Comparison of ENCODE assay signal across 17 cellular contexts in genomic region chr11:117851091-117851490, GRCh38. TPM values are rescaled to one million over a fixed set of nuclear protein-coding genes. Genes with fewer than 3 reads are reported as not detected.
DNase-seq lines count a peak whose midpoint lies in the region; ATAC-seq, FAIRE-seq and TF ChIP-seq lines count a peak whose summit lies in the region.
"Had no signal": no experiment of that assay in that cellular context is flagged by ENCODE, and none has a peak within 500 bp of the region (broad histone marks: within the 10 kb centered on the region; RNA-seq: fewer than 3 reads in every experiment).

No MANE protein-coding gene starts in this region.

- H3K9me3 ChIP-seq in GM12878 (replicated peaks; ENCODE audit: control insufficient read depth, insufficient read depth, low read length) (peaks cover 2% of the 10 kb centered on the region; the same call in 2 of the 3 replicates), smooth muscle cell (replicated peaks; ENCODE audit: low read depth) (no peaks in the 10 kb centered on the region)

- H3K9ac ChIP-seq in GM12878 (ENCODE audit: control insufficient read depth, insufficient read depth, low read length) (no peak overlapping the region), smooth muscle cell (ENCODE audit: low read depth) (no peak overlapping the region)

- ATAC-seq in GM12878 (peak; percentile 14; the same call in 2 of the 3 replicates), left cardiac atrium (peak; percentile 41 to 53), GM18519 (IDR thresholded peaks at IDR 0.05; ENCODE audit: low FRiP score, unreplicated experiment) (no peak)
- no peak for ATAC-seq in stimulated activated naive B cell treated with anti-CD40 and anti-IgM and Interleukin-4, amounts not matched to agents 10 μg/mL and 1 μg/mL and 100 μg/mL, for 72 hours (replicated peaks)
- ATAC-seq: esophagus mucosa had no signal

- H3K9me3 Mint-ChIP-seq in stimulated activated naive B cell treated with anti-CD40 and anti-IgM and Interleukin-4, amounts not matched to agents 10 μg/mL and 1 μg/mL and 100 μg/mL, for 72 hours, result peaks cover 2 to 8% of the 10 kb centered on the region in 2 donors
- H3K9me3 Mint-ChIP-seq: central memory CD8-positive, alpha-beta T cell had no signal

- H3K27ac Mint-ChIP-seq in stimulated activated naive B cell treated with anti-CD40 and anti-IgM and Interleukin-4, amounts not matched to agents 10 μg/mL and 1 μg/mL and 100 μg/mL, for 72 hours, result no peak overlapping the region
- H3K27ac Mint-ChIP-seq: CD4-positive, alpha-beta memory T cell had no signal

- TF ChIP-seq EP300 in GM12878 (IDR thresholded peaks at IDR 0.05; ENCODE audit: borderline replicate concordance in 1 of 2, control insufficient read depth in 1 of 2, low read depth in 2 of 2, low read length in 2 of 2), result no peak

- no TSS peak for BruUV-seq in GM12878 (replicated peaks; lab: Mats Ljungman, UMichigan)

- no peak for FAIRE-seq in GM12878 (lab: Jason Lieb, UNC)
- FAIRE-seq: HTR-8/SVneo had no signal

- DNase-seq in NCI-H2227 (lab: John Stamatoyannopoulos, UW; ENCODE audit: unreplicated experiment) (peak; percentile 44), GM12878 (ENCODE audit: low read depth, low spot score) (no peak), left cardiac atrium (no peak), smooth muscle cell (lab: John Stamatoyannopoulos, UW; ENCODE audit: unreplicated experiment) (no peak), COLO668 (lab: John Stamatoyannopoulos, UW; ENCODE audit: unreplicated experiment) (no peak), NCI-H774 (lab: John Stamatoyannopoulos, UW) (no peak)
- DNase-seq in stimulated activated naive B cell treated with anti-CD40 and anti-IgM and Interleukin-4, amounts not matched to agents 10 μg/mL and 1 μg/mL and 100 μg/mL, for 72 hours, result no peak
- DNase-seq: CD4-positive, alpha-beta memory T cell; GF-D8; NCI-H1092; NCI-H510A; right cardiac atrium; T-helper 9 cell had no signal

- SMC1A ChIA-PET in GM12878 (lab: Charles Lee; ENCODE audit: uncharacterized antibody, unreplicated experiment), result interaction anchor here (0.7 to 1.7 kb wide), 6 partner anchors 17 to 202 kb away, joined by 3 to 4 read pairs (median 3); no protein-coding TSS in a partner anchor

- H3K36me3 ChIP-seq in GM12878 (ENCODE audit: control insufficient read depth in 2 of 2, insufficient read depth in 2 of 2, low read length in 1 of 2) (no peaks in the 10 kb centered on the region), smooth muscle cell (ENCODE audit: low read depth) (peaks cover 5% of the 10 kb centered on the region)

- H3K27ac ChIP-seq in GM12878 (ENCODE audit: control insufficient read depth, insufficient read depth) (no peak overlapping the region), smooth muscle cell (ENCODE audit: low read depth) (peak overlapping the region; percentile 44)

- TF ChIP-seq RAD21 in GM12878 (IDR thresholded peaks at IDR 0.05; ENCODE audit: insufficient read depth, low read depth, low read length), result no peak

- H3K4me3 ChIP-seq in GM12878 (no peak overlapping the region), smooth muscle cell (peak overlapping the region; percentile 1)

- no peaks in the 10 kb centered on the region for H4K20me1 ChIP-seq in GM12878 (ENCODE audit: control insufficient read depth, insufficient read depth)
- H4K20me1 ChIP-seq in smooth muscle cell (ENCODE audit: low read depth), result no peaks in the 10 kb centered on the region

- RAD21 ChIA-PET in GM12878 (lab: Charles Lee; ENCODE audit: unreplicated experiment), result interaction anchor here (1.0 to 1.9 kb wide), 3 partner anchors 94 to 100 kb away, joined by 3 to 6 read pairs (median 3); no protein-coding TSS in a partner anchor

- in situ Hi-C loops in GM12878 (cut with MboI), result no loop called here

- TF ChIP-seq POLR2A in GM12878 (IDR thresholded peaks at IDR 0.05; ENCODE audit: low read depth, low read length), result no peak

- H3K4me1 Mint-ChIP-seq in stimulated activated naive B cell treated with anti-CD40 and anti-IgM and Interleukin-4, amounts not matched to agents 10 μg/mL and 1 μg/mL and 100 μg/mL, for 72 hours, result no peaks in the 10 kb centered on the region

- H3K4me3 Mint-ChIP-seq in stimulated activated naive B cell treated with anti-CD40 and anti-IgM and Interleukin-4, amounts not matched to agents 10 μg/mL and 1 μg/mL and 100 μg/mL, for 72 hours, result no peak overlapping the region
- H3K4me3 Mint-ChIP-seq: CD4-positive, alpha-beta memory T cell; central memory CD8-positive, alpha-beta T cell had no signal

- no peak overlapping the region for H3K4me2 ChIP-seq in GM12878 (ENCODE audit: control insufficient read depth, insufficient read depth)
- H3K4me2 ChIP-seq in smooth muscle cell, result peak overlapping the region; percentile 26

- intact Hi-C loops in GM12878 (cut with micrococcal nuclease; ENCODE audit: unreplicated experiment) (no loop called here), left cardiac atrium (cut with DNase I) (no loop called here)

- no peaks in the 10 kb centered on the region for H3K79me2 ChIP-seq in GM12878 (ENCODE audit: control insufficient read depth, insufficient read depth, low read length)
- no peaks in the 10 kb centered on the region for H3K79me2 ChIP-seq in smooth muscle cell (ENCODE audit: low read depth)

- H3K4me1 ChIP-seq in GM12878 (ENCODE audit: control insufficient read depth, insufficient read depth, low read length) (no peaks in the 10 kb centered on the region), smooth muscle cell (ENCODE audit: low read depth) (peaks cover 13% of the 10 kb centered on the region)

- peaks cover 0 to 4% of the 10 kb centered on the region in 2 donors for H3K36me3 Mint-ChIP-seq in stimulated activated naive B cell treated with anti-CD40 and anti-IgM and Interleukin-4, amounts not matched to agents 10 μg/mL and 1 μg/mL and 100 μg/mL, for 72 hours

- TF ChIP-seq CTCF in GM12878 (IDR thresholded peaks at IDR 0.05 in 2 of 3, conservative IDR thresholded peaks at IDR 0.05 in 1 of 3; ENCODE audit: control insufficient read depth in 2 of 3, extremely low read depth in 1 of 3, insufficient read depth in 1 of 3, low read depth in 3 of 3, low read length in 3 of 3), result no peak
- no peak for TF ChIP-seq CTCF in smooth muscle cell (IDR thresholded peaks at IDR 0.05; ENCODE audit: borderline replicate concordance, insufficient read depth, poor library complexity, severe bottlenecking)

- WGBS in GM12878 (ENCODE audit: insufficient coverage, insufficient replicate concordance, low lambda C conversion rate, missing lambda C conversion rate), result 37% methylated on average over 3 of the region's 3 CpGs
- 28% methylated on average over 3 of the region's 3 CpGs for WGBS in smooth muscle cell (ENCODE audit: low lambda C conversion rate)

- POLR2A ChIA-PET in GM12878 (lab: Charles Lee), result no interaction called here

- H3K27me3 ChIP-seq in GM12878 (replicated peaks in 1 of 2; ENCODE audit: control insufficient read depth in 2 of 2, insufficient read depth in 2 of 2, low read length in 1 of 2) (no peaks in the 10 kb centered on the region; a peak in 2 of 4 replicates), smooth muscle cell (ENCODE audit: low read depth) (no peaks in the 10 kb centered on the region)

- H3F3A ChIP-seq in smooth muscle cell (ENCODE audit: low read depth), result no peaks in the 10 kb centered on the region

- H3K27me3 Mint-ChIP-seq in stimulated activated naive B cell treated with anti-CD40 and anti-IgM and Interleukin-4, amounts not matched to agents 10 μg/mL and 1 μg/mL and 100 μg/mL, for 72 hours, result peaks cover 33 to 51% of the 10 kb centered on the region in 2 donors

- no peak overlapping the region for H2AFZ ChIP-seq in GM12878 (ENCODE audit: control insufficient read depth, low read depth, low read length)
- H2AFZ ChIP-seq in smooth muscle cell (ENCODE audit: low read depth), result no peak overlapping the region

- CTCF ChIA-PET in GM12878 (lab: Yijun Ruan, JAX), result interaction anchor here (0.9 to 3.4 kb wide), 8 partner anchors 10 to 202 kb away, joined by 3 to 15 read pairs (median 3); no protein-coding TSS in a partner anchor

RNA-seq across cellular contexts. Expression of gene FXYD6, which starts 25.4 kb away (rescaled TPM):
- 0.27 TPM in 1 of 2 replicates, not detected in the other for total RNA-seq in GM12878 (2013; cell fraction: nucleolus; rRNA removed)
- total RNA-seq in GM12878 (2014; rRNA removed) (0.11 and 0.27 TPM in 2 replicates), GM12878 (2014; rRNA removed; fragmentation: Illumina TruSeq; extraction: Trizol) (0.09 TPM in 1 of 2 replicates, not detected in the other), GM12878 (2021) (0.10 and 0.93 TPM in 2 replicates), left cardiac atrium (10 to 100 TPM; 31.2 to 37.6 TPM), smooth muscle cell (24.6 and 27.7 TPM in 2 replicates)
- not detected for polyA plus RNA-seq in GM12878 (2011; ENCODE audit: low read depth)
- polyA plus RNA-seq in GM12878 (2011; rRNA removed) (2.0 and 2.1 TPM in 2 replicates), GM12878 (2014; fragmentation: Illumina TruSeq; extraction: Trizol) (0.46 and 1.2 TPM in 2 replicates), GM12878 (2014; fragmentation: Nextera tagmentation; extraction: Ambion mirVana) (under 1 TPM; 0.16 to 0.29 TPM), GM12878 (2014; rRNA removed) (0.42 and 0.88 TPM in 2 replicates), GM12878 (2016; fragmentation: Nextera tagmentation; extraction: Ambion mirVana) (not detected), smooth muscle cell (50.1 and 84.5 TPM in 2 replicates)
- polyA plus RNA-seq in GM12878 (2011; cell fraction: cytosol; rRNA removed), result 2.2 and 2.8 TPM in 2 replicates
- polyA plus RNA-seq in GM12878 (2011; cell fraction: nucleus; rRNA removed), result 2.2 and 3.1 TPM in 2 replicates
- polyA plus RNA-seq in GM12878 (2012), result 0.42 and 0.62 TPM in 2 replicates
- 1.5 and 4.3 TPM in 2 replicates for polyA minus RNA-seq in GM12878 (2011; rRNA and poly(A)+ RNA removed)
- polyA minus RNA-seq in GM12878 (2011; cell fraction: cytosol; rRNA and poly(A)+ RNA removed), result not detected in 2 replicates
- polyA minus RNA-seq in GM12878 (2011; cell fraction: nucleus; rRNA and poly(A)+ RNA removed), result 0.96 and 1.9 TPM in 2 replicates
- total RNA-seq: CD4-positive, alpha-beta memory T cell had no signal

RNA-seq across cellular contexts. Expression of gene FXYD2, which starts 26.5 kb away (rescaled TPM):
- total RNA-seq in GM12878 (2013; cell fraction: nucleolus; rRNA removed), result 0.56 and 0.64 TPM in 2 replicates
- total RNA-seq in GM12878 (2014; rRNA removed) (3.6 and 3.8 TPM in 2 replicates), GM12878 (2014; rRNA removed; fragmentation: Illumina TruSeq; extraction: Trizol) (1.2 and 1.5 TPM in 2 replicates), GM12878 (2021) (1.8 and 2.0 TPM in 2 replicates), left cardiac atrium (1 to 10 TPM; 1.6 to 1.9 TPM), smooth muscle cell (0.40 TPM in 1 of 2 replicates, not detected in the other)
- polyA plus RNA-seq in GM12878 (2011; ENCODE audit: low read depth), result 3.6 TPM
- polyA plus RNA-seq in GM12878 (2011; rRNA removed) (3.2 and 4.5 TPM in 2 replicates), GM12878 (2014; fragmentation: Illumina TruSeq; extraction: Trizol) (1.9 TPM in 1 of 2 replicates, not detected in the other), GM12878 (2014; fragmentation: Nextera tagmentation; extraction: Ambion mirVana) (1 to 10 TPM; 1.6 to 1.9 TPM), GM12878 (2014; rRNA removed) (2.0 and 2.9 TPM in 2 replicates), GM12878 (2016; fragmentation: Nextera tagmentation; extraction: Ambion mirVana) (1 to 10 TPM; 3.3 to 4.1 TPM), smooth muscle cell (1.00 and 2.3 TPM in 2 replicates)
- 9.8 TPM in 2 replicates for polyA plus RNA-seq in GM12878 (2011; cell fraction: cytosol; rRNA removed)
- 2.4 and 8.4 TPM in 2 replicates for polyA plus RNA-seq in GM12878 (2011; cell fraction: nucleus; rRNA removed)
- polyA plus RNA-seq in GM12878 (2012), result 4.5 and 6.7 TPM in 2 replicates
- polyA minus RNA-seq in GM12878 (2011; rRNA and poly(A)+ RNA removed), result 2.9 and 5.7 TPM in 2 replicates
- polyA minus RNA-seq in GM12878 (2011; cell fraction: cytosol; rRNA and poly(A)+ RNA removed), result not detected in 2 replicates
- 1.5 and 1.9 TPM in 2 replicates for polyA minus RNA-seq in GM12878 (2011; cell fraction: nucleus; rRNA and poly(A)+ RNA removed)
- total RNA-seq: esophagus mucosa had no signal

RNA-seq across cellular contexts. Expression of gene DSCAML1, which starts 54.1 kb away (rescaled TPM):
- 0.48 and 1.6 TPM in 2 replicates for total RNA-seq in GM12878 (2013; cell fraction: nucleolus; rRNA removed)
- total RNA-seq in GM12878 (2014; rRNA removed) (0.06 and 0.11 TPM in 2 replicates), GM12878 (2014; rRNA removed; fragmentation: Illumina TruSeq; extraction: Trizol) (0.05 and 0.09 TPM in 2 replicates), GM12878 (2021) (0.13 TPM in 2 replicates), left cardiac atrium (under 1 TPM; 0.76 to 0.88 TPM), smooth muscle cell (0.04 and 0.22 TPM in 2 replicates)
- 0.03 TPM for polyA plus RNA-seq in GM12878 (2011; ENCODE audit: low read depth)
- polyA plus RNA-seq in GM12878 (2011; rRNA removed) (0.18 and 0.20 TPM in 2 replicates), GM12878 (2014; fragmentation: Illumina TruSeq; extraction: Trizol) (0.06 and 0.11 TPM in 2 replicates), GM12878 (2014; fragmentation: Nextera tagmentation; extraction: Ambion mirVana) (under 1 TPM in 1 of 2 experiments, not detected in 1; 0.03 TPM), GM12878 (2014; rRNA removed) (0.06 and 0.10 TPM in 2 replicates), GM12878 (2016; fragmentation: Nextera tagmentation; extraction: Ambion mirVana) (under 1 TPM; 0.03 TPM), smooth muscle cell (0.37 TPM in 1 of 2 replicates, not detected in the other)
- polyA plus RNA-seq in GM12878 (2011; cell fraction: cytosol; rRNA removed), result 0.39 and 0.47 TPM in 2 replicates
- 1.5 TPM in 2 replicates for polyA plus RNA-seq in GM12878 (2011; cell fraction: nucleus; rRNA removed)
- polyA plus RNA-seq in GM12878 (2012), result 0.15 and 0.39 TPM in 2 replicates
- polyA minus RNA-seq in GM12878 (2011; rRNA and poly(A)+ RNA removed), result 0.26 and 0.80 TPM in 2 replicates
- polyA minus RNA-seq in GM12878 (2011; cell fraction: cytosol; rRNA and poly(A)+ RNA removed), result 0.27 TPM in 1 of 2 replicates, not detected in the other
- 2.3 and 3.7 TPM in 2 replicates for polyA minus RNA-seq in GM12878 (2011; cell fraction: nucleus; rRNA and poly(A)+ RNA removed)
- total RNA-seq: esophagus mucosa had no signal
- polyA plus RNA-seq: CD4-positive, alpha-beta memory T cell had no signal

Comparison
In these comparisons a context has a peak if more than half of its experiments do, and no peak if none do; other contexts are left out.
1. ATAC-seq: peak in GM12878 (single experiment) and left cardiac atrium (2 of 2); none in stimulated activated naive B cell treated with anti-CD40 and anti-IgM and Interleukin-4, amounts not matched to agents 10 μg/mL and 1 μg/mL and 100 μg/mL, for 72 hours (0 of 2) and GM18519 (single experiment).
2. RNA of gene FXYD6, which starts 25.4 kb away (total RNA-seq): 31.2 to 37.6 TPM in left cardiac atrium and 24.6 to 27.7 TPM in smooth muscle cell; 0.09 to 0.93 TPM in GM12878; every median in the first group is over 10 times any median in the second.